13 cellular contexts compared by ENCODE assay signal in the genomic region with DNA sequence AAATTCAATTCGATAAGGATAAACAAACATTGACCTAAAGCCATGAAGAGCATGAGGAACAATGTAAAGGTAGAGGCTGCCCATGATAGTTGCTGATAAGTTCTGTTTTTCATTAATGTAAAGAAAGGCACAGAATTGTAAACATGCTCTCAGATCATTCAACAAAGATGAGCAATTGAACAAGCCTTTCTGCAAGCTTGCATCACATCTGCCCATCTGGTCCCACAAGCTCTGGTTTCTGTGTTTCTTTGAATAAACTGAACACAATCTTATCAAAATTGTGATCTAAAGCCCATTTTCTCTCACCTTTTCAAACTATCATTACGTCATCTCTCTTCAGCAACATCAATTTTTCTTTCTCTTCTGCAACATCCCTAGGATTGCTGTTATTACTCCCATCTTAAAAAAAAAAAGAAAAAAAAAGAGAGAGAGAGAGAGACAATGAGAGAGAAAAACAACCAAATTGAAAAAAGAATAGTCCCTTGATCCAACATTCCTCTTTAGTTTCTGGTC.
DNase-seq lines count a peak whose midpoint lies in the region.
"Had no signal": no experiment of that assay in that cellular context is flagged by ENCODE, and none has a peak within 500 bp of the region (broad histone marks: within the 10 kb centered on the region; RNA-seq: fewer than 3 reads in every experiment).

No MANE protein-coding gene starts in this region.

- no peaks in the 10 kb centered on the region for H3K27me3 ChIP-seq in Karpas-422 (ENCODE audit: low read length)

- H3K27ac ChIP-seq in Karpas-422 (ENCODE audit: low read length), result no peak overlapping the region
- H3K27ac ChIP-seq: SK-N-MC had no signal

- no peak overlapping the region for H3K9ac ChIP-seq in Karpas-422 (ENCODE audit: low read length)

- in situ Hi-C loops in ACHN (cut with HindIII; ENCODE audit: low pct_ligation_motif_present, low pct_unique_long_range_greater_than_20kb, low sequenced_read_pairs), result no loop called here

- no peaks in the 10 kb centered on the region for H3K9me2 ChIP-seq in Karpas-422 (replicated peaks; ENCODE audit: insufficient read depth, low read length)

- DNase-seq in DMS53 (lab: John Stamatoyannopoulos, UW), result peak; percentile 48
- DNase-seq in NCI-H146 (lab: John Stamatoyannopoulos, UW), result peak; percentile 96
- DNase-seq in SHP77 treated with DMSO at 0.1 percent for 48 hours (lab: John Stamatoyannopoulos, UW), result peak; percentile 19
- DNase-seq in fibroblast of the conjunctiva (ENCODE audit: low read depth), result peak; percentile 53
- DNase-seq in Karpas-422, result no peak
- no peak for DNase-seq in ACHN
- DNase-seq in hippocampal formation (lab: John Stamatoyannopoulos, UW), result no peak
- DNase-seq: CD8-positive, alpha-beta memory T cell; HCEC 1CT; NCI-H1048; NCI-H1694; NCI-H526 had no signal

- no peaks in the 10 kb centered on the region for H4K20me1 ChIP-seq in Karpas-422 (ENCODE audit: insufficient read depth, low read depth, low read length)

- no peaks in the 10 kb centered on the region for H3K79me2 ChIP-seq in Karpas-422 (ENCODE audit: low read length)

- no peak overlapping the region for H3K4me2 ChIP-seq in Karpas-422 (ENCODE audit: low read depth, low read length, poor library complexity, severe bottlenecking)

- H3K4me1 ChIP-seq in Karpas-422 (ENCODE audit: low read length), result no peaks in the 10 kb centered on the region

- H3K9me3 ChIP-seq in Karpas-422 (ENCODE audit: low read length), result peaks cover 38% of the 10 kb centered on the region

- no peaks in the 10 kb centered on the region for H3K36me3 ChIP-seq in Karpas-422 (ENCODE audit: insufficient read depth, low read length)

- H2AFZ ChIP-seq in Karpas-422 (ENCODE audit: low read length), result no peak overlapping the region

- no peak overlapping the region for H3K4me3 ChIP-seq in Karpas-422 (ENCODE audit: low read length)
- H3K4me3 ChIP-seq: SK-N-MC had no signal

Comparison
In these comparisons a context has a peak if more than half of its experiments do, and no peak if none do; other contexts are left out.
1. DNase-seq: peak in DMS53 (single experiment), NCI-H146 (single experiment), SHP77 treated with DMSO at 0.1 percent for 48 hours (single experiment) and fibroblast of the conjunctiva (single experiment); none in Karpas-422 (single experiment), ACHN (single experiment) and hippocampal formation (0 of 2).